Comparison of ENCODE assay signal across 1 cellular context in the genomic region with DNA sequence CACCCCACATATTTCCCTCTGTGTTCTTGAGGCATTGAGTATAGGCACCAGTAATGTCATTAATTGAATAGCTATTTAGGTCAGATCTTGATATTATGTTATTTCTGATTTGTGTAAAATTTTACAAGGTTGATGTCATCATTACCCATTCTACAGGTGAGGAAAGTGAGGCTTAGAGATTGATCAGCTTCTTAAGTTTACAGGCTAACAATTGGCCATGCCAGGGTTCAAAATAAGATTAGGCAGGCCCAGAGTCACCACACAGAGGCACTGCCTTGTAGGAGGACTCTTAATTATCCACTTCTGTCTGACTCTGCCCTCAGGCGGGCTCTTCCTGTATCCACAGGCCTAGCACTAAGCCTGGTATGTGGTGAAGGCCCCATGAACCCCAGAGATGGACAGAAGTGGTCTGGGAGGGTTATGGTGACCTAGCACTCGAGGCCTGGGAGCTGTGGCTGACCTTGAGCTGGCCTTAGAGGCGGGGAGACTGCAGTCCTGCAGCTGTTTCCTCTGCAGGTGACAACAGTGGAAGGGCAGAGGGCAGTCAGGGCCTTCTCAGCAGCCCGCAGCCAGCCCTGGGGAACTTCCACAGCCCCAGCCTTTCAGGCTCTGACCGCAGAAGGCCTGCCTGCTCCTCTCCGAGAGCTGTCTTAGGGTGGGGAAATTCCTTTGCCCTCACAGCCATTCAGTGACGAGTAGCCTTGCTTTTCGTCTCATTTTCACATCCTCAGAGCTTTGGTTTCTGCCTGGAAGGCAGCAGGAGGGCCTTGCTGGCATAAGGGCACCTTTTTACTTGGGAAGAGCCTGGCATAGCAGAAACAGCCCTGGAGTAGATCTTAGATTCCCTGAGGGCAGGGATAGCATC.
TF ChIP-seq lines count a peak whose summit lies in the region.

No MANE protein-coding gene starts in this region.

TF ChIP-seq in GM12878, 131 proteins besides CTCF, POLR2A, EP300 and RAD21 (continued from another document and continues in another):
- TF ChIP-seq, protein P1, sequence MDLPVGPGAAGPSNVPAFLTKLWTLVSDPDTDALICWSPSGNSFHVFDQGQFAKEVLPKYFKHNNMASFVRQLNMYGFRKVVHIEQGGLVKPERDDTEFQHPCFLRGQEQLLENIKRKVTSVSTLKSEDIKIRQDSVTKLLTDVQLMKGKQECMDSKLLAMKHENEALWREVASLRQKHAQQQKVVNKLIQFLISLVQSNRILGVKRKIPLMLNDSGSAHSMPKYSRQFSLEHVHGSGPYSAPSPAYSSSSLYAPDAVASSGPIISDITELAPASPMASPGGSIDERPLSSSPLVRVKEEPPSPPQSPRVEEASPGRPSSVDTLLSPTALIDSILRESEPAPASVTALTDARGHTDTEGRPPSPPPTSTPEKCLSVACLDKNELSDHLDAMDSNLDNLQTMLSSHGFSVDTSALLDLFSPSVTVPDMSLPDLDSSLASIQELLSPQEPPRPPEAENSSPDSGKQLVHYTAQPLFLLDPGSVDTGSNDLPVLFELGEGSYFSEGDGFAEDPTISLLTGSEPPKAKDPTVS (IDR thresholded peaks at IDR 0.05; ENCODE audit: low read depth, low read length) = no peak
- no peak for TF ChIP-seq FOS (IDR thresholded peaks at IDR 0.05; ENCODE audit: borderline replicate concordance, extremely low read depth, insufficient read length)
- TF ChIP-seq CBX3 (IDR thresholded peaks at IDR 0.05; ENCODE audit: borderline replicate concordance, low read depth) = no peak
- TF ChIP-seq, protein P2, sequence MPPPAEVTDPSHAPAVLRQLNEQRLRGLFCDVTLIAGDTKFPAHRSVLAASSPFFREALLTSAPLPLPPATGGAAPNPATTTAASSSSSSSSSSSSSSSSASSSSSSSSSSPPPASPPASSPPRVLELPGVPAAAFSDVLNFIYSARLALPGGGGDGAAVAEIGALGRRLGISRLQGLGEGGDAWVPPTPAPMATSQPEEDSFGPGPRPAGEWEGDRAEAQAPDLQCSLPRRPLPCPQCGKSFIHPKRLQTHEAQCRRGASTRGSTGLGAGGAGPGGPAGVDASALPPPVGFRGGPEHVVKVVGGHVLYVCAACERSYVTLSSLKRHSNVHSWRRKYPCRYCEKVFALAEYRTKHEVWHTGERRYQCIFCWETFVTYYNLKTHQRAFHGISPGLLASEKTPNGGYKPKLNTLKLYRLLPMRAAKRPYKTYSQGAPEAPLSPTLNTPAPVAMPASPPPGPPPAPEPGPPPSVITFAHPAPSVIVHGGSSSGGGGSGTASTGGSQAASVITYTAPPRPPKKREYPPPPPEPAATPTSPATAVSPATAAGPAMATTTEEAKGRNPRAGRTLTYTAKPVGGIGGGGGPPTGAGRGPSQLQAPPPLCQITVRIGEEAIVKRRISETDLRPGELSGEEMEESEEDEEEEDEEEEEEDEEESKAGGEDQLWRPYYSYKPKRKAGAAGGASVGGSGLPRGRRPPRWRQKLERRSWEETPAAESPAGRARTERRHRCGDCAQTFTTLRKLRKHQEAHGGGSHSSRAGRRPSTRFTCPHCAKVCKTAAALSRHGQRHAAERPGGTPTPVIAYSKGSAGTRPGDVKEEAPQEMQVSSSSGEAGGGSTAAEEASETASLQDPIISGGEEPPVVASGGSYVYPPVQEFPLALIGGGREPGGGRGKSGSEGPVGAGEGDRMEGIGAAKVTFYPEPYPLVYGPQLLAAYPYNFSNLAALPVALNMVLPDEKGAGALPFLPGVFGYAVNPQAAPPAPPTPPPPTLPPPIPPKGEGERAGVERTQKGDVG (CRISPR knock-in tag; IDR thresholded peaks at IDR 0.05) = no peak
- TF ChIP-seq RB1 (IDR thresholded peaks at IDR 0.05; ENCODE audit: borderline replicate concordance) = 0 out of 2 replicates have a peak, but pooled peaks have one; percentile 21
- TF ChIP-seq, protein P3, sequence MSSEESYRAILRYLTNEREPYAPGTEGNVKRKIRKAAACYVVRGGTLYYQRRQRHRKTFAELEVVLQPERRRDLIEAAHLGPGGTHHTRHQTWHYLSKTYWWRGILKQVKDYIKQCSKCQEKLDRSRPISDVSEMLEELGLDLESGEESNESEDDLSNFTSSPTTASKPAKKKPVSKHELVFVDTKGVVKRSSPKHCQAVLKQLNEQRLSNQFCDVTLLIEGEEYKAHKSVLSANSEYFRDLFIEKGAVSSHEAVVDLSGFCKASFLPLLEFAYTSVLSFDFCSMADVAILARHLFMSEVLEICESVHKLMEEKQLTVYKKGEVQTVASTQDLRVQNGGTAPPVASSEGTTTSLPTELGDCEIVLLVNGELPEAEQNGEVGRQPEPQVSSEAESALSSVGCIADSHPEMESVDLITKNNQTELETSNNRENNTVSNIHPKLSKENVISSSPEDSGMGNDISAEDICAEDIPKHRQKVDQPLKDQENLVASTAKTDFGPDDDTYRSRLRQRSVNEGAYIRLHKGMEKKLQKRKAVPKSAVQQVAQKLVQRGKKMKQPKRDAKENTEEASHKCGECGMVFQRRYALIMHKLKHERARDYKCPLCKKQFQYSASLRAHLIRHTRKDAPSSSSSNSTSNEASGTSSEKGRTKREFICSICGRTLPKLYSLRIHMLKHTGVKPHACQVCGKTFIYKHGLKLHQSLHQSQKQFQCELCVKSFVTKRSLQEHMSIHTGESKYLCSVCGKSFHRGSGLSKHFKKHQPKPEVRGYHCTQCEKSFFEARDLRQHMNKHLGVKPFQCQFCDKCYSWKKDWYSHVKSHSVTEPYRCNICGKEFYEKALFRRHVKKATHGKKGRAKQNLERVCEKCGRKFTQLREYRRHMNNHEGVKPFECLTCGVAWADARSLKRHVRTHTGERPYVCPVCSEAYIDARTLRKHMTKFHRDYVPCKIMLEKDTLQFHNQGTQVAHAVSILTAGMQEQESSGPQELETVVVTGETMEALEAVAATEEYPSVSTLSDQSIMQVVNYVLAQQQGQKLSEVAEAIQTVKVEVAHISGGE (CRISPR knock-in tag; IDR thresholded peaks at IDR 0.05) = no peak
- TF ChIP-seq E4F1 (IDR thresholded peaks at IDR 0.05; ENCODE audit: borderline replicate concordance, partially characterized antibody) = no peak
- TF ChIP-seq TCF7 (IDR thresholded peaks at IDR 0.05; ENCODE audit: borderline replicate concordance) = no peak
- TF ChIP-seq IKZF1 (conservative IDR thresholded peaks at IDR 0.05) = peak; percentile 98
- TF ChIP-seq, protein P4, sequence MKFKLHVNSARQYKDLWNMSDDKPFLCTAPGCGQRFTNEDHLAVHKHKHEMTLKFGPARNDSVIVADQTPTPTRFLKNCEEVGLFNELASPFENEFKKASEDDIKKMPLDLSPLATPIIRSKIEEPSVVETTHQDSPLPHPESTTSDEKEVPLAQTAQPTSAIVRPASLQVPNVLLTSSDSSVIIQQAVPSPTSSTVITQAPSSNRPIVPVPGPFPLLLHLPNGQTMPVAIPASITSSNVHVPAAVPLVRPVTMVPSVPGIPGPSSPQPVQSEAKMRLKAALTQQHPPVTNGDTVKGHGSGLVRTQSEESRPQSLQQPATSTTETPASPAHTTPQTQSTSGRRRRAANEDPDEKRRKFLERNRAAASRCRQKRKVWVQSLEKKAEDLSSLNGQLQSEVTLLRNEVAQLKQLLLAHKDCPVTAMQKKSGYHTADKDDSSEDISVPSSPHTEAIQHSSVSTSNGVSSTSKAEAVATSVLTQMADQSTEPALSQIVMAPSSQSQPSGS (IDR thresholded peaks at IDR 0.05; ENCODE audit: low read length) = no peak; the same call in 1 of the 2 replicates
- peak; percentile 79 for TF ChIP-seq SPI1 (IDR thresholded peaks at IDR 0.05; ENCODE audit: borderline replicate concordance, insufficient read depth, low read depth, low read length)
- TF ChIP-seq HDGF (IDR thresholded peaks at IDR 0.05) = peak; percentile 90
- peak; percentile 79 for TF ChIP-seq POLR2AphosphoS5 (IDR thresholded peaks at IDR 0.05; ENCODE audit: low read length)
- no peak for TF ChIP-seq MEF2A (IDR thresholded peaks at IDR 0.05; ENCODE audit: insufficient read depth, low read depth, low read length)
- TF ChIP-seq SMARCA5 (IDR thresholded peaks at IDR 0.05) = peak; percentile 86; the same call in 1 of the 2 replicates
- 0 out of 2 replicates have a peak, but pooled peaks have one; percentile 89 for TF ChIP-seq WRNIP1 (IDR thresholded peaks at IDR 0.05; ENCODE audit: borderline replicate concordance, low read depth, low read length)
- TF ChIP-seq SMC3 (IDR thresholded peaks at IDR 0.05; ENCODE audit: borderline replicate concordance, low read length) = peak; percentile 37; the same call in 1 of the 2 replicates
- TF ChIP-seq, protein P5, sequence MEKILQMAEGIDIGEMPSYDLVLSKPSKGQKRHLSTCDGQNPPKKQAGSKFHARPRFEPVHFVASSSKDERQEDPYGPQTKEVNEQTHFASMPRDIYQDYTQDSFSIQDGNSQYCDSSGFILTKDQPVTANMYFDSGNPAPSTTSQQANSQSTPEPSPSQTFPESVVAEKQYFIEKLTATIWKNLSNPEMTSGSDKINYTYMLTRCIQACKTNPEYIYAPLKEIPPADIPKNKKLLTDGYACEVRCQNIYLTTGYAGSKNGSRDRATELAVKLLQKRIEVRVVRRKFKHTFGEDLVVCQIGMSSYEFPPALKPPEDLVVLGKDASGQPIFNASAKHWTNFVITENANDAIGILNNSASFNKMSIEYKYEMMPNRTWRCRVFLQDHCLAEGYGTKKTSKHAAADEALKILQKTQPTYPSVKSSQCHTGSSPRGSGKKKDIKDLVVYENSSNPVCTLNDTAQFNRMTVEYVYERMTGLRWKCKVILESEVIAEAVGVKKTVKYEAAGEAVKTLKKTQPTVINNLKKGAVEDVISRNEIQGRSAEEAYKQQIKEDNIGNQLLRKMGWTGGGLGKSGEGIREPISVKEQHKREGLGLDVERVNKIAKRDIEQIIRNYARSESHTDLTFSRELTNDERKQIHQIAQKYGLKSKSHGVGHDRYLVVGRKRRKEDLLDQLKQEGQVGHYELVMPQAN (conservative IDR thresholded peaks at IDR 0.05) = peak; percentile 60
- no peak for TF ChIP-seq NFXL1 (IDR thresholded peaks at IDR 0.05; ENCODE audit: borderline replicate concordance)
- peak; percentile 72; the same call in 1 of the 2 replicates for TF ChIP-seq FOXM1 (IDR thresholded peaks at IDR 0.05; ENCODE audit: low read depth, low read length)
- TF ChIP-seq IRF4 (IDR thresholded peaks at IDR 0.05; ENCODE audit: low read depth, low read length) = no peak
- TF ChIP-seq DPF2 (IDR thresholded peaks at IDR 0.05) = no peak; the same call in 1 of the 2 replicates
- no peak for TF ChIP-seq ZNF207 (IDR thresholded peaks at IDR 0.05; ENCODE audit: borderline replicate concordance)
- TF ChIP-seq, protein P6, sequence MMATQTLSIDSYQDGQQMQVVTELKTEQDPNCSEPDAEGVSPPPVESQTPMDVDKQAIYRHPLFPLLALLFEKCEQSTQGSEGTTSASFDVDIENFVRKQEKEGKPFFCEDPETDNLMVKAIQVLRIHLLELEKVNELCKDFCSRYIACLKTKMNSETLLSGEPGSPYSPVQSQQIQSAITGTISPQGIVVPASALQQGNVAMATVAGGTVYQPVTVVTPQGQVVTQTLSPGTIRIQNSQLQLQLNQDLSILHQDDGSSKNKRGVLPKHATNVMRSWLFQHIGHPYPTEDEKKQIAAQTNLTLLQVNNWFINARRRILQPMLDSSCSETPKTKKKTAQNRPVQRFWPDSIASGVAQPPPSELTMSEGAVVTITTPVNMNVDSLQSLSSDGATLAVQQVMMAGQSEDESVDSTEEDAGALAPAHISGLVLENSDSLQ (IDR thresholded peaks at IDR 0.05) = 0 out of 2 replicates have a peak, but pooled peaks have one; percentile 33
- no peak; a peak in 1 of 4 replicates for TF ChIP-seq CEBPB (IDR thresholded peaks at IDR 0.05; ENCODE audit: borderline replicate concordance in 1 of 2, low read depth in 2 of 2, low read length in 2 of 2)
- TF ChIP-seq BCL3 (IDR thresholded peaks at IDR 0.05; ENCODE audit: borderline replicate concordance, insufficient read depth, low read depth, low read length, poor library complexity, severe bottlenecking) = no peak
- TF ChIP-seq SREBF1 (IDR thresholded peaks at IDR 0.05; ENCODE audit: low read length) = no peak
- TF ChIP-seq ZBTB33 (IDR thresholded peaks at IDR 0.05) = no peak
- peak in 1 of 2 experiments; percentile 68; a peak in 1 of 4 replicates for TF ChIP-seq ETV6 (conservative IDR thresholded peaks at IDR 0.05 in 1 of 2, IDR thresholded peaks at IDR 0.05 in 1 of 2; ENCODE audit: borderline replicate concordance in 1 of 2, low read depth in 1 of 2)
